1 cellular context compared by ENCODE assay signal in genomic region chr11:64339319-64339718, GRCh38.
A peak's percentile ranks its signal among the peaks of the same experiment; 100 is the strongest.
TF ChIP-seq lines count a peak whose summit lies in the region.

No MANE protein-coding gene starts in this region.

TF ChIP-seq in HepG2, 621 proteins besides CTCF, POLR2A, EP300 and RAD21:
- TF ChIP-seq MAZ (IDR thresholded peaks at IDR 0.05; ENCODE audit: borderline replicate concordance, low read depth, low read length): no peak
- no peak for TF ChIP-seq MAZ (CRISPR knock-in tag; IDR thresholded peaks at IDR 0.05; ENCODE audit: low read depth)
- TF ChIP-seq MAFF (IDR thresholded peaks at IDR 0.05; ENCODE audit: low read depth, low read length): peak; percentile 33; the same call in 1 of the 2 replicates
- peak in 1 of 2 experiments; percentile 52; a peak in 2 of 4 replicates for TF ChIP-seq MAFK (conservative IDR thresholded peaks at IDR 0.05 in 1 of 2, IDR thresholded peaks at IDR 0.05 in 1 of 2; ENCODE audit: low read length in 2 of 2)
- TF ChIP-seq SIX4 (CRISPR knock-in tag; IDR thresholded peaks at IDR 0.05): no peak
